19 cellular contexts compared by ENCODE assay signal in the genomic region with DNA sequence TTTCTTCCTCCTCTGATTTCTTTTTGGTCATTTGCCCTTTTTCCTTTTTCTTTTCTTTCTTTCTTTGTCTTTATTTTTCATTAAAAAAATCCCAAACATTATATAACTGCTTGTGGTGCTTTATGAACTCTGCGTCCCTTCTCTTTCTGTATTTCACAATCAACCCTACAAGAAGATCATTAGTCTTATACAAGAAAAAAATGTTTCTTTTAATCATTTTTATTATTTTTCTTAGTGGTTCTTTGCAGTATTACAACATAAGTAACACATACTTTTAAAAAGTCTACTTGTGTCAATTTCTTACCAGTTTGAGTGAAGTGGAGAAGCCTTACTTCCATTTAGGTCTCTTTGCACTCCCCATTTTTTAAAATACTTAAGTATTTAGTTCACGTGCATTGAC.
"Had no signal": no experiment of that assay in that cellular context is flagged by ENCODE, and none has a peak within 500 bp of the region (broad histone marks: within the 10 kb centered on the region; RNA-seq: fewer than 3 reads in every experiment).

No MANE protein-coding gene starts in this region.

- DNase-seq: colonic mucosa; cortex of kidney; effector CD8-positive, alpha-beta T cell; effector memory CD8-positive, alpha-beta T cell; endodermal cell; foreskin keratinocyte; head of caudate nucleus; heart right ventricle; hippocampal formation; left cardiac atrium; left lung; left ventricle myocardium superior; lower lobe of right lung; mesenchymal stem cell; midbrain; naive thymus-derived CD4-positive, alpha-beta T cell had no signal

- H3K4me1 ChIP-seq: colonic mucosa, esophagus muscularis mucosa, foreskin keratinocyte, gastroesophageal sphincter, heart right ventricle, left lung, lower lobe of right lung had no signal

- H3K36me3 ChIP-seq: colonic mucosa, esophagus muscularis mucosa, gastroesophageal sphincter, heart right ventricle, left lung, lower lobe of right lung had no signal

- H3K9me3 ChIP-seq: colonic mucosa, esophagus muscularis mucosa, gastroesophageal sphincter, heart right ventricle, left lung, lower lobe of right lung had no signal

- H3K27me3 Mint-ChIP-seq: dendritic cell treated with granulocyte-macrophage colony-stimulating factor and Interleukin-4, amounts not matched to agents 40 ng/mL and 50 ng/mL, for 4 days; effector memory CD8-positive, alpha-beta T cell; naive thymus-derived CD4-positive, alpha-beta T cell had no signal

- H3K36me3 Mint-ChIP-seq: naive thymus-derived CD4-positive, alpha-beta T cell had no signal

- H3K9me3 Mint-ChIP-seq: endodermal cell had no signal

- H3K4me3 ChIP-seq: colonic mucosa, esophagus muscularis mucosa, gastroesophageal sphincter, heart right ventricle, left lung, lower lobe of right lung had no signal

- H3K27me3 ChIP-seq: colonic mucosa, esophagus muscularis mucosa, foreskin keratinocyte, gastroesophageal sphincter, heart right ventricle, left lung had no signal

- H3K4me3 Mint-ChIP-seq: dendritic cell treated with granulocyte-macrophage colony-stimulating factor and Interleukin-4, amounts not matched to agents 40 ng/mL and 50 ng/mL, for 4 days; effector memory CD8-positive, alpha-beta T cell; endodermal cell; naive thymus-derived CD4-positive, alpha-beta T cell had no signal

- H3K4me1 Mint-ChIP-seq: endodermal cell; naive thymus-derived CD4-positive, alpha-beta T cell had no signal

- H3K27ac Mint-ChIP-seq: dendritic cell treated with granulocyte-macrophage colony-stimulating factor and Interleukin-4, amounts not matched to agents 40 ng/mL and 50 ng/mL, for 4 days; effector memory CD8-positive, alpha-beta T cell; endodermal cell; naive thymus-derived CD4-positive, alpha-beta T cell had no signal

- H3K27ac ChIP-seq: colonic mucosa, esophagus muscularis mucosa, foreskin keratinocyte, gastroesophageal sphincter, heart right ventricle, left lung, lower lobe of right lung had no signal

- ATAC-seq: effector memory CD8-positive, alpha-beta T cell; foreskin keratinocyte; gastroesophageal sphincter; heart right ventricle; left cardiac atrium; left lung; left ventricle myocardium superior; lower lobe of right lung; naive thymus-derived CD4-positive, alpha-beta T cell had no signal
